ENCODE assay signal across 15 cellular contexts in genomic region chr16:3068486-3068885, GRCh38. TPM values are rescaled to one million over a fixed set of nuclear protein-coding genes. Genes with fewer than 3 reads are reported as not detected.
A peak's percentile ranks its signal among the peaks of the same experiment; 100 is the strongest.
DNase-seq lines count a peak whose midpoint lies in the region; ATAC-seq, FAIRE-seq and TF ChIP-seq lines count a peak whose summit lies in the region.
"Had no signal": no experiment of that assay in that cellular context is flagged by ENCODE, and none has a peak within 500 bp of the region (broad histone marks: within the 10 kb centered on the region; RNA-seq: fewer than 3 reads in every experiment).

No MANE protein-coding gene starts in this region.

- no peak for FAIRE-seq in GM19239 (lab: Jason Lieb, UNC)
- FAIRE-seq: small intestine had no signal

- H3K4me3 Mint-ChIP-seq in activated naive CD8-positive, alpha-beta T cell treated with anti-CD3 and anti-CD28 coated beads, Interleukin-2, amount 10 ng/mL, durations not matched to agents 7 days and 5 days = peak overlapping the region; percentile 99
- peak overlapping the region; percentile 96 for H3K4me3 Mint-ChIP-seq in natural killer cell

- peak overlapping the region; percentile 18; the same call in 1 of the 2 replicates for H3K27ac ChIP-seq in BLaER1
- H3K27ac ChIP-seq in HEK293 (ENCODE audit: extremely low read depth, low read depth, low read length) = no peak overlapping the region
- H3K27ac ChIP-seq: hepatocyte, ovary had no signal

- CTCF ChIA-PET in HEK293 (lab: Yijun Ruan, JAX) = no interaction called here

- intact Hi-C loops in natural killer cell (cut with micrococcal nuclease) = no loop called here

- H3K9ac ChIP-seq in BLaER1 = no peak overlapping the region

- H3K4me3 ChIP-seq in BLaER1 (no peak overlapping the region), HEK293 (ENCODE audit: low read depth, low read length) (no peak overlapping the region)
- H3K4me3 ChIP-seq: hepatocyte, ovary had no signal

- ATAC-seq in activated naive CD8-positive, alpha-beta T cell treated with anti-CD3 and anti-CD28 coated beads, Interleukin-2, amount 10 ng/mL, durations not matched to agents 7 days and 5 days (ENCODE audit: low read depth) = no peak
- ATAC-seq in natural killer cell (no peak), HG02973 (IDR thresholded peaks at IDR 0.05; ENCODE audit: unreplicated experiment) (no peak)

- peak; percentile 43 for DNase-seq in activated naive CD8-positive, alpha-beta T cell treated with anti-CD3 and anti-CD28 coated beads, Interleukin-2, amount 10 ng/mL, durations not matched to agents 7 days and 5 days
- no peak for DNase-seq in natural killer cell
- DNase-seq in HCEC 1CT = no peak
- no peak for DNase-seq in GM19239 (ENCODE audit: insufficient read length, low spot score)
- DNase-seq: activated CD4-positive, CD25-positive, alpha-beta regulatory T cell; kidney glomerular epithelial cell; NCI-H1048; NCI-H2171; ovary; small intestine had no signal

- peak overlapping the region; percentile 98 for H3K27ac Mint-ChIP-seq in activated naive CD8-positive, alpha-beta T cell treated with anti-CD3 and anti-CD28 coated beads, Interleukin-2, amount 10 ng/mL, durations not matched to agents 7 days and 5 days
- H3K27ac Mint-ChIP-seq in natural killer cell = peak overlapping the region; percentile 92 to 95

- POLR2A ChIA-PET in HEK293 (lab: Yijun Ruan, JAX) = no interaction called here
- POLR2A ChIA-PET in activated naive CD8-positive, alpha-beta T cell treated with anti-CD3 and anti-CD28 coated beads, Interleukin-2, amount 10 ng/mL, durations not matched to agents 7 days and 5 days (lab: Charles Lee) = interaction anchor here (1.3 to 8.7 kb wide), 6 partner anchors 7 to 67 kb away, joined by 6 to 143 read pairs (median 51); partner anchors contain the start of genes MMP25 and ZNF213

- no peaks in the 10 kb centered on the region for H3K27me3 ChIP-seq in BLaER1
- H3K27me3 ChIP-seq: hepatocyte, ovary had no signal

- H3K4me1 ChIP-seq in BLaER1 (peaks cover 55% of the 10 kb centered on the region), HEK293 (ENCODE audit: control insufficient read depth, insufficient read depth, low read length) (no peaks in the 10 kb centered on the region)

- TF ChIP-seq CTCF in HEK293 (tag by site-specific recombination; IDR thresholded peaks at IDR 0.05) (no peak), natural killer cell (IDR thresholded peaks at IDR 0.05) (no peak)

- no peaks in the 10 kb centered on the region for H3K27me3 Mint-ChIP-seq in activated naive CD8-positive, alpha-beta T cell treated with anti-CD3 and anti-CD28 coated beads, Interleukin-2, amount 10 ng/mL, durations not matched to agents 7 days and 5 days
- no peaks in the 10 kb centered on the region for H3K27me3 Mint-ChIP-seq in natural killer cell (ENCODE audit: low read depth in 2 of 2)

- H3K9me3 ChIP-seq in BLaER1 (no peaks in the 10 kb centered on the region), HEK293 (ENCODE audit: control insufficient read depth, insufficient read depth, low read depth, low read length) (no peaks in the 10 kb centered on the region)
- H3K9me3 ChIP-seq: ovary had no signal

- peaks cover 50% of the 10 kb centered on the region for H3K36me3 Mint-ChIP-seq in activated naive CD8-positive, alpha-beta T cell treated with anti-CD3 and anti-CD28 coated beads, Interleukin-2, amount 10 ng/mL, durations not matched to agents 7 days and 5 days
- H3K36me3 Mint-ChIP-seq in natural killer cell = no peaks in the 10 kb centered on the region

- no peaks in the 10 kb centered on the region for H4K20me1 ChIP-seq in BLaER1

- H3K36me3 ChIP-seq in BLaER1 = no peaks in the 10 kb centered on the region
- H3K36me3 ChIP-seq in HEK293 (ENCODE audit: control insufficient read depth in 2 of 2, insufficient read depth in 1 of 2, low read length in 2 of 2) = no peaks in the 10 kb centered on the region
- H3K36me3 ChIP-seq: ovary had no signal

- no peak overlapping the region for H3K4me2 ChIP-seq in BLaER1
- H3K4me2 ChIP-seq: hepatocyte had no signal

- H3K4me1 Mint-ChIP-seq in activated naive CD8-positive, alpha-beta T cell treated with anti-CD3 and anti-CD28 coated beads, Interleukin-2, amount 10 ng/mL, durations not matched to agents 7 days and 5 days = peaks cover 57% of the 10 kb centered on the region
- peaks cover 57 to 84% of the 10 kb centered on the region in 2 donors for H3K4me1 Mint-ChIP-seq in natural killer cell

- no peaks in the 10 kb centered on the region for H3K9me3 Mint-ChIP-seq in activated naive CD8-positive, alpha-beta T cell treated with anti-CD3 and anti-CD28 coated beads, Interleukin-2, amount 10 ng/mL, durations not matched to agents 7 days and 5 days
- H3K9me3 Mint-ChIP-seq in natural killer cell = no peaks in the 10 kb centered on the region

TF ChIP-seq in HEK293, 187 proteins besides CTCF, POLR2A, EP300 and RAD21:
- TF ChIP-seq KLF17 (tag by site-specific recombination; IDR thresholded peaks at IDR 0.05) (peak; percentile 46; the same call in 1 of the 2 replicates), SP3 (tag by site-specific recombination; IDR thresholded peaks at IDR 0.05) (no peak), KLF1 (tag by site-specific recombination; IDR thresholded peaks at IDR 0.05) (peak; percentile 92)

RNA-seq across cellular contexts. Expression of gene IL32, which starts 3.0 kb away (rescaled TPM):
- 1,000 to 10,000 TPM; 2,319 to 2,425 TPM for total RNA-seq in activated naive CD8-positive, alpha-beta T cell treated with anti-CD3 and anti-CD28 coated beads, Interleukin-2, amount 10 ng/mL, durations not matched to agents 7 days and 5 days
- 100 to 1,000 TPM; 305 to 562 (median 319) TPM for total RNA-seq in natural killer cell

RNA-seq across cellular contexts. Expression of gene MMP25, which starts 22.1 kb away (rescaled TPM):
- total RNA-seq in activated naive CD8-positive, alpha-beta T cell treated with anti-CD3 and anti-CD28 coated beads, Interleukin-2, amount 10 ng/mL, durations not matched to agents 7 days and 5 days = 10 to 100 TPM; 49.3 to 60.4 TPM
- total RNA-seq in natural killer cell = 10 to 100 TPM in 1 of 3 donors, 1 to 10 TPM in 2; 2.0 to 62.2 (median 5.6) TPM
- total RNA-seq: fibroblast of lung, hepatocyte had no signal

RNA-seq across cellular contexts. Expression of gene ZSCAN10, which starts 30.6 kb away (rescaled TPM):
- total RNA-seq in activated naive CD8-positive, alpha-beta T cell treated with anti-CD3 and anti-CD28 coated beads, Interleukin-2, amount 10 ng/mL, durations not matched to agents 7 days and 5 days = under 1 TPM; 0.37 to 0.39 TPM
- under 1 TPM; 0.65 to 0.96 (median 0.77) TPM for total RNA-seq in natural killer cell
- total RNA-seq: fibroblast of lung, hepatocyte had no signal

RNA-seq across cellular contexts. Expression of gene BICDL2, which starts 31.7 kb away (rescaled TPM):
- total RNA-seq in activated naive CD8-positive, alpha-beta T cell treated with anti-CD3 and anti-CD28 coated beads, Interleukin-2, amount 10 ng/mL, durations not matched to agents 7 days and 5 days = 1 to 10 TPM; 1.6 TPM
- not detected for total RNA-seq in natural killer cell
- total RNA-seq: fibroblast of lung had no signal

RNA-seq across cellular contexts. Expression of gene ZNF205, which starts 43.9 kb away (rescaled TPM):
- total RNA-seq in activated naive CD8-positive, alpha-beta T cell treated with anti-CD3 and anti-CD28 coated beads, Interleukin-2, amount 10 ng/mL, durations not matched to agents 7 days and 5 days = not detected
- under 1 TPM in 1 of 3 donors, not detected in 2; 0.16 TPM for total RNA-seq in natural killer cell

Comparison
In these comparisons a context has a peak if more than half of its experiments do, and no peak if none do; other contexts are left out.
1. RNA of gene IL32, which starts 3.0 kb away (total RNA-seq): 2,319 to 2,425 TPM in activated naive CD8-positive, alpha-beta T cell treated with anti-CD3 and anti-CD28 coated beads, Interleukin-2, amount 10 ng/mL, durations not matched to agents 7 days and 5 days; 305 to 562 TPM in natural killer cell; every median in the first group is over 4 times any median in the second.